In the genomic region with DNA sequence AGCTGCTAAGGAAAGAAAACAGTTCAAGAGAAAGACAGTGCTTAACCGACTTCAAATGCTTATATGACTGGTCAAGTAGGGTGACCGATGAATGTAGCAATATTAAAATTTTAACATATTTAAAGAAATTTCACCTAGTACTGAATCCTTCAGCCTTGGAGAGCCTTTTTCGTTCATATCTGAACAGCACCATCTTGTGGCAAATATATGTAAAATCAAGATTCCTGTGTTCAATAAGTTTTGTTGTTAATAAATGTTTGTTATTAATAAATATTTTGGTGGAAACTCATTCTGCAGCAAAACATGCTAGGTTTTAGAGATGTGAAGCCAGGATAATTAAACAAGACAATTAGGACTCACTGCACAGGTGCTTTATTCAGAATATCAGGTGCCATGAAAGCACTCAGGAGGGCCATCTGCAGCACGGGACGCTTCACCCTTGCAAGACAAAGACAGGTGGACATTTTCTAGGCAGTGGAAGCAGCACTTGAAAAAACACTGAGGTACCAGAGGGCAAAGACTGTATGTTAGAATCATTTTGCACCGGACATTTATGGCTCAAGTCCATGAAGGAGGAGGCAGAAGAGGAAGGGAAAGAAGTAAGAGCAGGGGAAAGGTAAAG, we compare ENCODE assay signal across 9 cellular contexts. TPM values are rescaled to one million over a fixed set of nuclear protein-coding genes. Genes with fewer than 3 reads are reported as not detected.
DNase-seq lines count a peak whose midpoint lies in the region; ATAC-seq and TF ChIP-seq lines count a peak whose summit lies in the region.
"Had no signal": no experiment of that assay in that cellular context is flagged by ENCODE, and none has a peak within 500 bp of the region (broad histone marks: within the 10 kb centered on the region; RNA-seq: fewer than 3 reads in every experiment).

No MANE protein-coding gene starts in this region.

- H3K4me1 ChIP-seq in H9 (ENCODE audit: insufficient read depth, low read length) = no peaks in the 10 kb centered on the region; the same call in 1 of the 2 replicates
- peaks cover 0 to 35% (median 10%) of the 10 kb centered on the region in 4 donors for H3K4me1 ChIP-seq in esophagus muscularis mucosa

- TF ChIP-seq CTCF in H9 (conservative IDR thresholded peaks at IDR 0.05) (peak; percentile 82), esophagus muscularis mucosa (IDR thresholded peaks at IDR 0.05) (peak; percentile 60 to 62 (median 60)), retinal pigment epithelial cell (conservative IDR thresholded peaks at IDR 0.05; ENCODE audit: low read depth, low read length) (peak; percentile 30)

- H3K4me3 Mint-ChIP-seq in H9 = no peak overlapping the region
- no peak overlapping the region for H3K4me3 Mint-ChIP-seq in activated naive CD8-positive, alpha-beta T cell treated with anti-CD3 and anti-CD28 coated beads, Interleukin-2, amount 50 U/mL, for 24 hours

- H2AFZ ChIP-seq in H9 (ENCODE audit: low read length) = no peak overlapping the region

- H3K27ac Mint-ChIP-seq in H9 = no peak overlapping the region
- no peak overlapping the region for H3K27ac Mint-ChIP-seq in activated naive CD8-positive, alpha-beta T cell treated with anti-CD3 and anti-CD28 coated beads, Interleukin-2, amount 50 U/mL, for 24 hours

- H3K9ac ChIP-seq in H9 (ENCODE audit: extremely low read depth, insufficient read length, low read length) = no peak overlapping the region

- H3K4me2 ChIP-seq in H9 (ENCODE audit: insufficient read depth, insufficient read length, low read length) = no peak overlapping the region

- DNase-seq in CD1c-positive myeloid dendritic cell (ENCODE audit: extremely low spot score) = peak; percentile 59
- no peak for DNase-seq in H9
- peak; percentile 2 for DNase-seq in OCI-M1 (lab: John Stamatoyannopoulos, UW)
- no peak for DNase-seq in esophagus muscularis mucosa (ENCODE audit: extremely low spot score)
- no peak for DNase-seq in retinal pigment epithelial cell (ENCODE audit: low read depth)
- DNase-seq in activated naive CD8-positive, alpha-beta T cell treated with anti-CD3 and anti-CD28 coated beads, Interleukin-2, amount 50 U/mL, for 24 hours = no peak

- H3K4me3 ChIP-seq in esophagus muscularis mucosa = no peak overlapping the region
- H3K4me3 ChIP-seq in retinal pigment epithelial cell (ENCODE audit: low read length) = no peak overlapping the region

- no peak overlapping the region for H2BK12ac ChIP-seq in H9 (ENCODE audit: insufficient read length, low read depth, low read length)

- H3K79me1 ChIP-seq in H9 (ENCODE audit: insufficient read depth, low read depth, low read length, poor library complexity, severe bottlenecking) = no peaks in the 10 kb centered on the region

- H4K20me1 ChIP-seq in H9 (ENCODE audit: control insufficient read depth, insufficient read depth, insufficient read length) = no peaks in the 10 kb centered on the region

- H2BK120ac ChIP-seq in H9 (ENCODE audit: low read depth, low read length, poor library complexity, severe bottlenecking) = no peak overlapping the region

- H2BK20ac ChIP-seq in H9 (ENCODE audit: low read depth, low read length, poor library complexity, severe bottlenecking) = no peak overlapping the region

- H3K23me2 ChIP-seq in H9 (ENCODE audit: insufficient read length, low read depth, low read length, poor library complexity, severe bottlenecking) = no peaks in the 10 kb centered on the region

- WGBS in H9 (ENCODE audit: extremely low coverage, insufficient read length, low lambda C conversion rate) = no CpG with 5 or more reads among the region's 6 CpGs
- WGBS in esophagus muscularis mucosa = 43% methylated on average over 6 of the region's 6 CpGs

- no peak for ATAC-seq in GM18907 (IDR thresholded peaks at IDR 0.05; ENCODE audit: unreplicated experiment)
- ATAC-seq in activated naive CD8-positive, alpha-beta T cell treated with anti-CD3 and anti-CD28 coated beads, Interleukin-2, amount 50 U/mL, for 24 hours = no peak
- no peak for ATAC-seq in HG03342 (IDR thresholded peaks at IDR 0.05; ENCODE audit: unreplicated experiment)

- no peak overlapping the region for H3K14ac ChIP-seq in H9 (ENCODE audit: insufficient read depth, low read length)

- H3K9me3 Mint-ChIP-seq in H9 = no peaks in the 10 kb centered on the region
- H3K9me3 Mint-ChIP-seq in activated naive CD8-positive, alpha-beta T cell treated with anti-CD3 and anti-CD28 coated beads, Interleukin-2, amount 50 U/mL, for 24 hours = no peaks in the 10 kb centered on the region

- no peak for TF ChIP-seq POLR2A in esophagus muscularis mucosa (IDR thresholded peaks at IDR 0.05; ENCODE audit: low read depth)

- no peak overlapping the region for H4K91ac ChIP-seq in H9 (ENCODE audit: insufficient read length, low read depth, low read length)

- intact Hi-C loops in esophagus muscularis mucosa (cut with DNase I) = loop anchor here (2.0 to 5.0 kb wide), 2 partner anchors 209 to 276 kb away; no protein-coding TSS in a partner anchor

- no peak for TF ChIP-seq EP300 in esophagus muscularis mucosa (IDR thresholded peaks at IDR 0.05)

- no peak overlapping the region for H3K4ac ChIP-seq in H9 (ENCODE audit: low read depth, low read length)

- no peak overlapping the region for H2BK15ac ChIP-seq in H9 (ENCODE audit: low read depth, low read length)

- no peak overlapping the region for H2AK5ac ChIP-seq in H9 (ENCODE audit: insufficient read length, low read length)

- no peak overlapping the region for H3K18ac ChIP-seq in H9 (ENCODE audit: insufficient read length, low read depth, low read length)

- no peak overlapping the region for H4K5ac ChIP-seq in H9 (ENCODE audit: insufficient read length, low read depth, low read length)

- peaks cover 5% of the 10 kb centered on the region in 2 experiments; a peak in 2 of 4 replicates for H3K4me1 Mint-ChIP-seq in H9
- H3K4me1 Mint-ChIP-seq in activated naive CD8-positive, alpha-beta T cell treated with anti-CD3 and anti-CD28 coated beads, Interleukin-2, amount 50 U/mL, for 24 hours = no peaks in the 10 kb centered on the region

- no peak overlapping the region for H3T11ph ChIP-seq in H9 (ENCODE audit: low read length)

- H3K23ac ChIP-seq in H9 (ENCODE audit: insufficient read length, low read depth, low read length) = no peak overlapping the region

- no peaks in the 10 kb centered on the region for H3K27me3 Mint-ChIP-seq in H9 (ENCODE audit: low read depth)
- no peaks in the 10 kb centered on the region for H3K27me3 Mint-ChIP-seq in activated naive CD8-positive, alpha-beta T cell treated with anti-CD3 and anti-CD28 coated beads, Interleukin-2, amount 50 U/mL, for 24 hours

- no peaks in the 10 kb centered on the region for H3K36me3 ChIP-seq in esophagus muscularis mucosa

- H3K27ac ChIP-seq in H9 (ENCODE audit: insufficient read length, low read depth, low read length) (no peak overlapping the region), esophagus muscularis mucosa (replicated peaks in 1 of 4) (no peak overlapping the region)
- H3K27ac ChIP-seq: HL-60 had no signal

- no peak overlapping the region for H2BK5ac ChIP-seq in H9 (ENCODE audit: insufficient read length, low read length)

- H3K27me3 ChIP-seq in H9 (ENCODE audit: insufficient read depth, low read length) = no peaks in the 10 kb centered on the region
- H3K27me3 ChIP-seq in esophagus muscularis mucosa = no peaks in the 10 kb centered on the region

- H3K9me3 ChIP-seq in H9 (ENCODE audit: control insufficient read depth, low read depth, low read length) (no peaks in the 10 kb centered on the region), esophagus muscularis mucosa (no peaks in the 10 kb centered on the region)

- no peaks in the 10 kb centered on the region for H3K79me2 ChIP-seq in H9 (ENCODE audit: insufficient read depth, low read length)

- no peaks in the 10 kb centered on the region for H3K36me3 Mint-ChIP-seq in H9 (ENCODE audit: insufficient read depth in 1 of 3, low read depth in 3 of 3)
- H3K36me3 Mint-ChIP-seq in activated naive CD8-positive, alpha-beta T cell treated with anti-CD3 and anti-CD28 coated beads, Interleukin-2, amount 50 U/mL, for 24 hours (ENCODE audit: low read depth) = no peaks in the 10 kb centered on the region

- no peak overlapping the region for H3K56ac ChIP-seq in H9 (ENCODE audit: insufficient read length, low read depth, low read length)

- no peak overlapping the region for H4K8ac ChIP-seq in H9 (replicated peaks; ENCODE audit: insufficient read length, low read depth, low read length)

RNA-seq across cellular contexts. Expression of a gene that starts 15.6 kb away (rescaled TPM):
- total RNA-seq in H9 (2021) (0.24 and 0.33 TPM in 2 replicates), esophagus muscularis mucosa (1 to 10 TPM; 1.2 to 3.0 (median 1.5) TPM)

RNA-seq across cellular contexts. Expression of a gene that starts 39.2 kb away (rescaled TPM):
- 68.8 and 70.0 TPM in 2 replicates for total RNA-seq in H9 (2021)
- total RNA-seq in esophagus muscularis mucosa = 100 to 1,000 TPM in 2 of 4 donors, 10 to 100 TPM in 2; 86.8 to 183 (median 136) TPM

RNA-seq across cellular contexts. Expression of a gene that starts 42.1 kb away (rescaled TPM):
- total RNA-seq in H9 (2021) = 15.2 and 16.1 TPM in 2 replicates
- 10 to 100 TPM; 41.3 to 71.0 (median 51.5) TPM for total RNA-seq in esophagus muscularis mucosa

Comparison
In these comparisons a context has a peak if more than half of its experiments do, and no peak if none do; other contexts are left out.
1. DNase-seq: peak in CD1c-positive myeloid dendritic cell (single experiment) and OCI-M1 (single experiment); none in H9 (single experiment), esophagus muscularis mucosa (single experiment), retinal pigment epithelial cell (single experiment) and activated naive CD8-positive, alpha-beta T cell treated with anti-CD3 and anti-CD28 coated beads, Interleukin-2, amount 50 U/mL, for 24 hours (single experiment).
2. CTCF ChIP-seq: peak in every context shown above with its lines; median percentile 82 in H9; 60 in esophagus muscularis mucosa; 30 in retinal pigment epithelial cell.